Comparison of ENCODE assay signal across 29 cellular contexts in the genomic region with DNA sequence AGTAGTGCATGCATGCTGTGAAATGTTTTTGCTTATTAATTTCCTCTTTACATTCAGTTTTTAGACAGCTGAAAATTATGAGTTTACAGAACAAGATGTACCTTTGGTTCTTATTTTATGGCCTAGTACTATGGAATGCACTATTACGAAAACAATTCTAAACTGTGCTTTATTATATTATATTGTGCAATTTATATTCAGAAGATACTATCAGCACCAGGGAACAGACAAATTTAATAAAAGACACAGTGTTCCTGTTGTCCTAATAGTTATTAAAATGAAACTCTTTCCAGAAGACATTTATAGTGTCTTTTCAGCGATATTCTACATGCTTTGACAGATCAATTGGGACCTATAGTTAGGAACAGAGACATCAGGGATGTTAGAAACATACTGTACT.
"Had no signal": no experiment of that assay in that cellular context is flagged by ENCODE, and none has a peak within 500 bp of the region (broad histone marks: within the 10 kb centered on the region; RNA-seq: fewer than 3 reads in every experiment).

No MANE protein-coding gene starts in this region.

- H3K4me1 ChIP-seq: ascending aorta, body of pancreas, SJSA1 had no signal

- H3K4me3 ChIP-seq: ascending aorta, body of pancreas, SJSA1 had no signal

- H3K36me3 ChIP-seq: ascending aorta, SJSA1, WERI-Rb-1 had no signal

- H3K27me3 ChIP-seq: ascending aorta, body of pancreas, SJSA1 had no signal

- H3K4me2 ChIP-seq: KMS-11 had no signal

- ATAC-seq: activated CD4-positive, alpha-beta T cell treated with anti-CD3 and anti-CD28 coated beads for 36 hours; activated T-cell treated with anti-CD3 and anti-CD28 coated beads, Interleukin-2, amount 50 U/mL, for 72 hours; body of pancreas; Panc1; T-cell had no signal

- H3K27ac ChIP-seq: ascending aorta, body of pancreas, KMS-11, RWPE1, SJSA1, WERI-Rb-1 had no signal

- DNase-seq: activated CD4-positive, alpha-beta memory T cell treated with anti-CD3 and anti-CD28 coated beads, Interleukin-2, amount 10 ng/mL, durations not matched to agents 7 days and 5 days; activated CD4-positive, alpha-beta T cell treated with anti-CD3 and anti-CD28 coated beads for 36 hours; activated CD4-positive, alpha-beta T cell treated with anti-CD3 and anti-CD28 coated beads, Interleukin-2, amount 50 U/mL, for 1 hour; activated gamma-delta T cell treated with Interleukin-2 at 50 U/mL for 16 hours; activated naive CD4-positive, alpha-beta T cell treated with anti-CD3 and anti-CD28 coated beads, Interleukin-2, amount 10 ng/mL, durations not matched to agents 7 days and 5 days; activated naive CD8-positive, alpha-beta T cell treated with anti-CD3 and anti-CD28 coated beads, Interleukin-2, amount 10 ng/mL, durations not matched to agents 7 days and 5 days; activated T-cell treated with anti-CD3 and anti-CD28 coated beads, Interleukin-2, amount 50 U/mL, for 72 hours; amniotic stem cell; body of pancreas; MM.1S; NCI-H1105; NCI-H1436; NCI-H1694 treated with DMSO at 0.1 percent for 48 hours; NCI-H2029 treated with DMSO at 0.1 percent for 48 hours; NCI-H345; NCI-H510A; NCI-H69; NK-92 treated with Interleukin-12 subunit alpha and Interleukin-12 subunit beta, amount 100 ng/mL, for 24 hours; OCI-M1; SHP77; T-cell; T-helper 2 cell; T1000; WERI-Rb-1 had no signal

- H3K9me3 ChIP-seq: ascending aorta, body of pancreas, SJSA1 had no signal

- H3K9ac ChIP-seq: KMS-11 had no signal
